In the genomic region with DNA sequence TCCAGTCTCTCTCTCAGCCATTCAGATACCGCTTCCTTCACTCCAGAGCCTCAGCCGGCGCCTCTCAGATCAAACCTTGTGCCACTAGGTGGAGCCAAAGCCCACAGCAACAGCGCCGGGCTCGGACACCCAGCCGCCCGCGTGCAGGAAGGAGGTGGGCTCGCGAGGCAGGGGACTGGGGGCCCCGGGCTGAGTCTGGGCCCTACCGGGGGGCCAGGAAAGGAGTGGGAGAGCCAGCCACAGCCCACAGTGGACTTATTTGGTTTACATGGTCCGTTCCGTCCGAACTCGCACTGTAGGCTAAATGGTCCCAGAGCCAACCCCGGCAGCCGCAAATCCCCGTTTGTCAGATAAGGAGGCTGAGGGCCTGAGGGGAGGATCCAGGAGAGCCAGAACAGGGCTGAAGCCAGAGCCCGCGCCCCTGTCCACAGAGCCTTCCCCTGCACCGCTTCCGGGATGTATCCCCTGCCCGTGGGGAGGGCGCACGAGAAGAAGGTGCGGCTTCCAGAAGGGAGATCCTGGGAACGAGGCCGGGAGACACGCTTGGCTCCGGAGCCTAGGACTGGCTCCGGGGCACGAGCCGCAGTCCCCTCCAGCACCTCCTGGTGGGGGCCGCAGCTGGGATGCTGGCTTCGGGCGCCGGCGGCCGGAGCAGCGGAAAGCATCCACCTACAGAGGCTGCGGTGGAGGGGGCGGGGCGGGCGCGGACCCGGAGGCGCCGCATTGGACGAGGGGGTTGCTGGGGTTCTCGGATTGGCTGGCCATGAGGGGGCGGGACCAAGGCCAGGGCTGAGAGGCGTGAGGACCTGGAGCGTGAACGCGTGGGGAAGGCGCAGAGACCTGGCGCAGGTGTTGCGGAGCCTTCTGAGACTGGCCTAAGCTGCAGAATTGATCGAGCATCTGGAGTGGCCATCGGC, we compare ENCODE assay signal across 8 cellular contexts. TPM values are rescaled to one million over a fixed set of nuclear protein-coding genes. Genes with fewer than 3 reads are reported as not detected.
DNase-seq lines count a peak whose midpoint lies in the region; TF ChIP-seq lines count a peak whose summit lies in the region.

No MANE protein-coding gene starts in this region.

- no peaks in the 10 kb centered on the region for H3K36me3 ChIP-seq in SJCRH30

- TF ChIP-seq CTCF in HFF-Myc (IDR thresholded peaks at IDR 0.05; ENCODE audit: low read depth, low read length, missing control alignments): peak; percentile 88

- peak overlapping the region; percentile 53 for H3K4me3 ChIP-seq in HFF-Myc (replicated peaks; ENCODE audit: low read depth, low read length)
- peak overlapping the region; percentile 57 for H3K4me3 ChIP-seq in SJCRH30

- no peaks in the 10 kb centered on the region for H3K9me3 ChIP-seq in SJCRH30 (replicated peaks)

- DNase-seq in GM03348 (ENCODE audit: low spot score) (peak; percentile 99), HFF-Myc (ENCODE audit: extremely low read depth, low read depth) (peak; percentile 52), MV-4-11 (lab: John Stamatoyannopoulos, UW) (peak; percentile 67), SJCRH30 (peak; percentile 92 to 94), germinal center (ENCODE audit: low spot score) (peak; percentile 99), occipital lobe (lab: John Stamatoyannopoulos, UW) (peak; percentile 87), superior temporal gyrus (ENCODE audit: extremely low spot score) (peak; percentile 94)
- DNase-seq in activated naive CD4-positive, alpha-beta T cell (lab: John Stamatoyannopoulos, UW): peak; percentile 75 to 93 (median 88)

- H3K27ac ChIP-seq in SJCRH30: no peak overlapping the region

- H3K27me3 ChIP-seq in SJCRH30: peaks cover 7% of the 10 kb centered on the region; the same call in 1 of the 2 replicates

- 0 out of 2 replicates have a peak, but pooled peaks cover 3% of the 10 kb centered on the region for H3K4me1 ChIP-seq in SJCRH30

RNA-seq across cellular contexts. Expression of a gene that starts 6.5 kb away (rescaled TPM):
- total RNA-seq in SJCRH30 (2014; rRNA removed; shearing (Covaris generic)): not detected in 2 replicates
- total RNA-seq in occipital lobe: not detected

RNA-seq across cellular contexts. Expression of a gene that starts 59.8 kb away (rescaled TPM):
- 2.6 and 2.8 TPM in 2 replicates for total RNA-seq in SJCRH30 (2014; rRNA removed; shearing (Covaris generic))
- total RNA-seq in occipital lobe: 51.5 TPM

Comparison
In these comparisons a context has a peak if more than half of its experiments do, and no peak if none do; other contexts are left out.
1. RNA of a gene that starts 59.8 kb away (total RNA-seq): 51.5 TPM in occipital lobe (single experiment); 2.6 to 2.8 TPM in SJCRH30; every median in the first group is over 10 times any median in the second.
2. Peak in every context shown above with its lines, with median percentiles within 50 percentile points of each other: DNase-seq.